In genomic region chr5:176360894-176361436, GRCh38 we compare ENCODE assay signal across 8 cellular contexts. TPM values are rescaled to one million over a fixed set of nuclear protein-coding genes. Genes with fewer than 3 reads are reported as not detected.
DNase-seq lines count a peak whose midpoint lies in the region; ATAC-seq, FAIRE-seq and TF ChIP-seq lines count a peak whose summit lies in the region.

No MANE protein-coding gene starts in this region.

- BruUV-seq in IMR-90 (replicated peaks; lab: Mats Ljungman, UMichigan): no TSS peak
- TSS peak; percentile 75 for BruUV-seq in GM12878 (replicated peaks; lab: Mats Ljungman, UMichigan)

- H3K9ac ChIP-seq in IMR-90 (ENCODE audit: low read depth, low read length) (peak overlapping the region; percentile 86), GM12878 (ENCODE audit: control insufficient read depth, insufficient read depth, low read length) (peak overlapping the region; percentile 79), kidney (ENCODE audit: low read length in 2 of 2) (peak overlapping the region; percentile 75 to 92), subcutaneous abdominal adipose tissue (ENCODE audit: low read length in 5 of 5) (peak overlapping the region; percentile 76 to 97 (median 88))

- SMC1A ChIA-PET in GM12878 (lab: Charles Lee; ENCODE audit: uncharacterized antibody, unreplicated experiment): interaction anchor here (1.2 to 3.2 kb wide), 4 partner anchors 8 to 40 kb away, joined by 3 to 36 read pairs (median 6); partner anchors contain the start of gene NOP16

- in situ Hi-C loops in IMR-90 (cut with MboI; ENCODE audit: low sequenced_read_pairs): no loop called here
- in situ Hi-C loops in GM12878 (cut with MboI): no loop called here

- WGBS in IMR-90 (ENCODE audit: extremely low coverage in 2 of 2, insufficient read length in 1 of 2), 2 experiments: 0% methylated on average over 4 of the region's 27 CpGs; no CpG with 5 or more reads in 1 of the 2 experiments
- WGBS in GM12878 (ENCODE audit: insufficient coverage, insufficient replicate concordance, low lambda C conversion rate, missing lambda C conversion rate): 1% methylated on average over 23 of the region's 27 CpGs

- CTCF ChIA-PET in IMR-90 (lab: Yijun Ruan, JAX): no interaction called here
- CTCF ChIA-PET in GM12878 (lab: Yijun Ruan, JAX): interaction anchor here (0.9 to 2.1 kb wide), 5 partner anchors 9 to 177 kb away, joined by 3 to 11 read pairs (median 4); partner anchors contain the start of genes CLTB and RNF44

- peak overlapping the region; percentile 77; the same call in 1 of the 2 replicates for H3K56ac ChIP-seq in IMR-90 (ENCODE audit: extremely low read depth, insufficient read depth, low read length)

- H3K14ac ChIP-seq in IMR-90 (replicated peaks; ENCODE audit: low read depth, low read length): peak overlapping the region; percentile 79

- 0 out of 2 replicates have a peak overlapping the region, but pooled peaks have one; percentile 22 for H3K18ac ChIP-seq in IMR-90 (ENCODE audit: low read depth, low read length)

- peak overlapping the region; percentile 75 for H2AK9ac ChIP-seq in IMR-90 (replicated peaks; ENCODE audit: low read depth, low read length, poor library complexity)

- H2AK5ac ChIP-seq in IMR-90 (ENCODE audit: low read depth, low read length): peak overlapping the region; percentile 37

- DNase-seq in IMR-90 (peak; percentile 4), GM12878 (ENCODE audit: low read depth, low spot score) (no peak), kidney (no peak), cerebellar nuclear complex (lab: John Stamatoyannopoulos, UW) (no peak), NOMO-1 treated with DMSO at 0.1 percent for 48 hours (lab: John Stamatoyannopoulos, UW; ENCODE audit: unreplicated experiment) (no peak)
- DNase-seq in central memory CD4-positive, alpha-beta T cell: no peak

- TF ChIP-seq CTCF in GM12875 (IDR thresholded peaks at IDR 0.05; ENCODE audit: borderline replicate concordance, insufficient read depth, low read depth, low read length) (no peak), IMR-90 (conservative IDR thresholded peaks at IDR 0.05; ENCODE audit: low read depth, low read length) (no peak), GM12878 (IDR thresholded peaks at IDR 0.05 in 2 of 3, conservative IDR thresholded peaks at IDR 0.05 in 1 of 3; ENCODE audit: control insufficient read depth in 2 of 3, extremely low read depth in 1 of 3, insufficient read depth in 1 of 3, low read depth in 3 of 3, low read length in 3 of 3) (no peak), kidney (IDR thresholded peaks at IDR 0.05; ENCODE audit: borderline replicate concordance, extremely low read depth, insufficient read depth) (no peak)

- H4K5ac ChIP-seq in IMR-90 (ENCODE audit: low read depth, low read length): 0 out of 2 replicates have a peak overlapping the region, but pooled peaks have one; percentile 6

- POLR2A ChIA-PET in IMR-90 (lab: Charles Lee; ENCODE audit: unreplicated experiment): no interaction called here
- POLR2A ChIA-PET in GM12878 (lab: Charles Lee): interaction anchor here (0.6 to 3.2 kb wide), 5 partner anchors 9 to 378 kb away, joined by 4 to 41 read pairs (median 9); partner anchors contain the start of genes HIGD2A, NOP16 and RNF44

- TF ChIP-seq RAD21 in IMR-90 (IDR thresholded peaks at IDR 0.05; ENCODE audit: low read length) (no peak), GM12878 (IDR thresholded peaks at IDR 0.05; ENCODE audit: insufficient read depth, low read depth, low read length) (no peak)

- peak overlapping the region; percentile 91 for H3K27ac ChIP-seq in IMR-90 (ENCODE audit: insufficient read depth, low read length)
- H3K27ac ChIP-seq in GM12878 (ENCODE audit: control insufficient read depth, insufficient read depth): peak overlapping the region; percentile 81
- peak overlapping the region; percentile 33 to 83 for H3K27ac ChIP-seq in kidney (ENCODE audit: low read depth in 2 of 2, low read length in 2 of 2)
- peak overlapping the region; percentile 60 for H3K27ac ChIP-seq in subcutaneous abdominal adipose tissue (ENCODE audit: low read depth, low read length)

- H3K27me3 ChIP-seq in IMR-90 (ENCODE audit: control insufficient read depth, insufficient read depth, low read length): no peaks in the 10 kb centered on the region
- H3K27me3 ChIP-seq in GM12878 (replicated peaks in 1 of 2; ENCODE audit: control insufficient read depth in 2 of 2, insufficient read depth in 2 of 2, low read length in 1 of 2): no peaks in the 10 kb centered on the region
- H3K27me3 ChIP-seq in subcutaneous abdominal adipose tissue (ENCODE audit: control insufficient read depth in 5 of 5, insufficient read depth in 4 of 5, low read length in 5 of 5): no peaks in the 10 kb centered on the region

- H2BK20ac ChIP-seq in IMR-90 (ENCODE audit: low read depth, low read length): no peak overlapping the region

- peak overlapping the region; percentile 86 for H3K4ac ChIP-seq in IMR-90 (ENCODE audit: low read depth, low read length)

- RAD21 ChIA-PET in GM12878 (lab: Charles Lee; ENCODE audit: unreplicated experiment): interaction anchor here (0.9 to 3.2 kb wide), 5 partner anchors 9 to 177 kb away, joined by 3 to 29 read pairs (median 5); partner anchors contain the start of genes HIGD2A, NOP16 and RNF44

- no peak for TF ChIP-seq POLR2A in IMR-90 (IDR thresholded peaks at IDR 0.05; ENCODE audit: low read depth, low read length)
- TF ChIP-seq POLR2A in GM12878 (IDR thresholded peaks at IDR 0.05; ENCODE audit: low read depth, low read length): no peak

- no peak overlapping the region; the same call in 1 of the 2 replicates for H4K91ac ChIP-seq in IMR-90 (ENCODE audit: insufficient read depth, low read depth, low read length)

- H3K4me3 ChIP-seq in GM12875 (ENCODE audit: low read depth, low read length) (peak overlapping the region; percentile 69), IMR-90 (ENCODE audit: insufficient read depth, low read depth, low read length) (peak overlapping the region; percentile 90), GM12878 (peak overlapping the region; percentile 85), kidney (ENCODE audit: low read length in 2 of 2) (peak overlapping the region; percentile 79 to 89), subcutaneous abdominal adipose tissue (ENCODE audit: low read depth in 1 of 5, low read length in 5 of 5) (peak overlapping the region; percentile 75 to 96 (median 93))

- peaks cover 8% of the 10 kb centered on the region for H3K36me3 ChIP-seq in IMR-90 (ENCODE audit: control insufficient read depth, insufficient read depth, low read length)
- H3K36me3 ChIP-seq in GM12878 (ENCODE audit: control insufficient read depth in 2 of 2, insufficient read depth in 2 of 2, low read length in 1 of 2): peaks cover 0 to 4% of the 10 kb centered on the region in 2 experiments; a peak in 1 of 4 replicates
- peaks cover 4 to 6% of the 10 kb centered on the region in 2 donors for H3K36me3 ChIP-seq in kidney (ENCODE audit: control insufficient read depth in 1 of 2, insufficient read depth in 2 of 2, low read length in 2 of 2)
- peaks cover 0 to 13% (median 8%) of the 10 kb centered on the region in 5 donors for H3K36me3 ChIP-seq in subcutaneous abdominal adipose tissue (ENCODE audit: control insufficient read depth in 5 of 5, insufficient read depth in 5 of 5, low read length in 5 of 5)

- H4K20me1 ChIP-seq in IMR-90 (ENCODE audit: insufficient read depth, low read length): peaks cover 17% of the 10 kb centered on the region; the same call in 1 of the 2 replicates
- H4K20me1 ChIP-seq in GM12878 (ENCODE audit: control insufficient read depth, insufficient read depth): 0 out of 2 replicates have a peak, but pooled peaks cover 4% of the 10 kb centered on the region

- dilution Hi-C loops in IMR-90 (cut with HindIII; ENCODE audit: low sequenced_read_pairs, unreplicated experiment): no loop called here

- no peak for TF ChIP-seq EP300 in GM12878 (IDR thresholded peaks at IDR 0.05; ENCODE audit: borderline replicate concordance in 1 of 2, control insufficient read depth in 1 of 2, low read depth in 2 of 2, low read length in 2 of 2)

- peak overlapping the region; percentile 99 for H3K4me2 ChIP-seq in IMR-90 (ENCODE audit: low read depth, low read length)
- peak overlapping the region; percentile 15 for H3K4me2 ChIP-seq in GM12878 (ENCODE audit: control insufficient read depth, insufficient read depth)

- H2AFZ ChIP-seq in IMR-90 (replicated peaks; ENCODE audit: low read length, poor library complexity) (peak overlapping the region; percentile 97), GM12878 (ENCODE audit: control insufficient read depth, low read depth, low read length) (peak overlapping the region; percentile 96)

- H4K8ac ChIP-seq in IMR-90 (ENCODE audit: low read depth in 2 of 2, low read length in 2 of 2): peak overlapping the region; percentile 73 to 82; a peak in 2 of 4 replicates

- H3K79me1 ChIP-seq in IMR-90 (ENCODE audit: low read depth in 1 of 2, low read length in 2 of 2): peaks cover 16 to 28% of the 10 kb centered on the region in 2 experiments

- peaks cover 39% of the 10 kb centered on the region for H3K79me2 ChIP-seq in GM12878 (ENCODE audit: control insufficient read depth, insufficient read depth, low read length)

- FAIRE-seq in GM12878 (lab: Jason Lieb, UNC): no peak
- no peak for FAIRE-seq in kidney (lab: Jason Lieb, UNC)

- intact Hi-C loops in IMR-90 (cut with micrococcal nuclease) (loop anchor here (5.0 kb wide), 2 partner anchors 209 to 634 kb away; no protein-coding TSS in a partner anchor), GM12878 (cut with micrococcal nuclease; ENCODE audit: unreplicated experiment) (loop anchor here (2.0 kb wide), 1 partner anchor 28 kb away; the partner anchor contains the start of genes HIGD2A and NOP16), kidney (cut with DNase I) (no loop called here)

- H3K9me3 ChIP-seq in IMR-90 (ENCODE audit: control insufficient read depth, insufficient read depth, low read length): no peaks in the 10 kb centered on the region
- H3K9me3 ChIP-seq in GM12878 (replicated peaks; ENCODE audit: control insufficient read depth, insufficient read depth, low read length): no peaks in the 10 kb centered on the region
- H3K9me3 ChIP-seq in kidney (ENCODE audit: control insufficient read depth in 1 of 2, low read length in 2 of 2): no peaks in the 10 kb centered on the region
- H3K9me3 ChIP-seq in subcutaneous abdominal adipose tissue (ENCODE audit: control insufficient read depth in 5 of 5, low read length in 5 of 5): no peaks in the 10 kb centered on the region

- no peak overlapping the region for H2BK120ac ChIP-seq in IMR-90 (ENCODE audit: low read depth, low read length)

- H3K4me1 ChIP-seq in IMR-90 (ENCODE audit: control insufficient read depth, insufficient read depth, low read length): peaks cover 4% of the 10 kb centered on the region
- no peaks in the 10 kb centered on the region; the same call in 1 of the 2 replicates for H3K4me1 ChIP-seq in GM12878 (ENCODE audit: control insufficient read depth, insufficient read depth, low read length)
- H3K4me1 ChIP-seq in kidney (ENCODE audit: control insufficient read depth in 1 of 2, insufficient read depth in 1 of 2, low read depth in 1 of 2, low read length in 2 of 2): peaks cover 0 to 12% of the 10 kb centered on the region in 2 donors
- H3K4me1 ChIP-seq in subcutaneous abdominal adipose tissue (ENCODE audit: control insufficient read depth in 5 of 5, insufficient read depth in 5 of 5, low read length in 5 of 5): peaks cover 3 to 38% (median 32%) of the 10 kb centered on the region in 5 donors

- no peak overlapping the region for H2BK15ac ChIP-seq in IMR-90 (ENCODE audit: low read depth, low read length)

- peak overlapping the region; percentile 18; the same call in 1 of the 2 replicates for H3K23ac ChIP-seq in IMR-90 (ENCODE audit: low read depth, low read length)

- H3K9me1 ChIP-seq in IMR-90 (ENCODE audit: insufficient read depth, low read length): peaks cover 3% of the 10 kb centered on the region

- H2BK5ac ChIP-seq in IMR-90 (ENCODE audit: low read depth, low read length, poor library complexity, severe bottlenecking): peak overlapping the region; percentile 22

- ATAC-seq in IMR-90 (ENCODE audit: low read depth) (no peak; the same call in none of the 2 replicates), GM12878 (peak; percentile 13)

RNA-seq across cellular contexts. Expression of gene KIAA1191, which starts 0.6 kb away (rescaled TPM):
- total RNA-seq in IMR-90 (2012; rRNA removed) (107 and 124 TPM in 2 replicates), GM12878 (2014; rRNA removed) (38.6 and 41.0 TPM in 2 replicates), GM12878 (2014; rRNA removed; fragmentation: Illumina TruSeq; extraction: Trizol) (26.3 and 27.9 TPM in 2 replicates), GM12878 (2021) (35.6 and 35.7 TPM in 2 replicates), kidney (109 TPM)
- polyA plus RNA-seq in IMR-90 (2012; rRNA removed) (107 and 114 TPM in 2 replicates), GM12878 (2011; rRNA removed) (42.1 and 58.2 TPM in 2 replicates), GM12878 (2014; fragmentation: Illumina TruSeq; extraction: Trizol) (45.5 and 47.1 TPM in 2 replicates), GM12878 (2014; fragmentation: Nextera tagmentation; extraction: Ambion mirVana) (10 to 100 TPM; 14.9 to 16.3 TPM), GM12878 (2014; rRNA removed) (36.3 and 37.8 TPM in 2 replicates), GM12878 (2016; fragmentation: Nextera tagmentation; extraction: Ambion mirVana) (10 to 100 TPM; 19.4 to 20.5 TPM), kidney (ENCODE audit: insufficient read depth, low read depth, low replicate concordance) (208 TPM)
- polyA plus RNA-seq in IMR-90 (2012; cell fraction: cytosol; rRNA removed): 58.0 and 98.4 TPM in 2 replicates
- polyA plus RNA-seq in IMR-90 (2012; cell fraction: nucleus; rRNA removed; ENCODE audit: low replicate concordance): 60.4 and 66.6 TPM in 2 replicates
- total RNA-seq in GM12878 (2013; cell fraction: nucleolus; rRNA removed): 74.8 and 88.5 TPM in 2 replicates
- polyA plus RNA-seq in GM12878 (2011; ENCODE audit: low read depth): 23.0 TPM
- 64.5 and 65.9 TPM in 2 replicates for polyA plus RNA-seq in GM12878 (2011; cell fraction: cytosol; rRNA removed)
- polyA plus RNA-seq in GM12878 (2011; cell fraction: nucleus; rRNA removed): 43.9 and 48.9 TPM in 2 replicates
- 35.0 and 36.3 TPM in 2 replicates for polyA plus RNA-seq in GM12878 (2012)
- 56.7 and 67.2 TPM in 2 replicates for polyA minus RNA-seq in GM12878 (2011; rRNA and poly(A)+ RNA removed)
- polyA minus RNA-seq in GM12878 (2011; cell fraction: cytosol; rRNA and poly(A)+ RNA removed): 16.2 and 20.9 TPM in 2 replicates
- 43.3 and 58.6 TPM in 2 replicates for polyA minus RNA-seq in GM12878 (2011; cell fraction: nucleus; rRNA and poly(A)+ RNA removed)

RNA-seq across cellular contexts. Expression of gene ARL10, which starts 4.3 kb away (rescaled TPM):
- 3.6 and 4.4 TPM in 2 replicates for total RNA-seq in IMR-90 (2012; rRNA removed)
- 5.0 and 6.0 TPM in 2 replicates for polyA plus RNA-seq in IMR-90 (2012; rRNA removed)
- polyA plus RNA-seq in IMR-90 (2012; cell fraction: cytosol; rRNA removed): 1.3 and 1.5 TPM in 2 replicates
- 17.8 and 20.2 TPM in 2 replicates for polyA plus RNA-seq in IMR-90 (2012; cell fraction: nucleus; rRNA removed; ENCODE audit: low replicate concordance)
- total RNA-seq in GM12878 (2013; cell fraction: nucleolus; rRNA removed): 32.8 and 65.0 TPM in 2 replicates
- total RNA-seq in GM12878 (2014; rRNA removed): 3.4 and 3.6 TPM in 2 replicates
- total RNA-seq in GM12878 (2014; rRNA removed; fragmentation: Illumina TruSeq; extraction: Trizol): 1.7 and 1.8 TPM in 2 replicates
- total RNA-seq in GM12878 (2021): 6.4 and 7.2 TPM in 2 replicates
- 7.5 TPM for polyA plus RNA-seq in GM12878 (2011; ENCODE audit: low read depth)
- 3.2 and 4.0 TPM in 2 replicates for polyA plus RNA-seq in GM12878 (2011; rRNA removed)
- 2.3 and 3.0 TPM in 2 replicates for polyA plus RNA-seq in GM12878 (2011; cell fraction: cytosol; rRNA removed)
- 6.8 and 7.8 TPM in 2 replicates for polyA plus RNA-seq in GM12878 (2011; cell fraction: nucleus; rRNA removed)
- 3.7 and 6.9 TPM in 2 replicates for polyA plus RNA-seq in GM12878 (2012)
- 3.0 and 3.8 TPM in 2 replicates for polyA plus RNA-seq in GM12878 (2014; fragmentation: Illumina TruSeq; extraction: Trizol)
- polyA plus RNA-seq in GM12878 (2014; fragmentation: Nextera tagmentation; extraction: Ambion mirVana): under 1 TPM; 0.44 to 0.69 TPM
- 4.6 and 5.4 TPM in 2 replicates for polyA plus RNA-seq in GM12878 (2014; rRNA removed)
- polyA plus RNA-seq in GM12878 (2016; fragmentation: Nextera tagmentation; extraction: Ambion mirVana): 1 to 10 TPM; 1.0 to 1.3 TPM
- polyA minus RNA-seq in GM12878 (2011; rRNA and poly(A)+ RNA removed): 3.6 and 4.6 TPM in 2 replicates
- 1.1 and 2.1 TPM in 2 replicates for polyA minus RNA-seq in GM12878 (2011; cell fraction: cytosol; rRNA and poly(A)+ RNA removed)
- 2.9 and 3.2 TPM in 2 replicates for polyA minus RNA-seq in GM12878 (2011; cell fraction: nucleus; rRNA and poly(A)+ RNA removed)
- 6.2 TPM for total RNA-seq in kidney
- 2.9 TPM for polyA plus RNA-seq in kidney (ENCODE audit: insufficient read depth, low read depth, low replicate concordance)

RNA-seq across cellular contexts. Expression of gene NOP16, which starts 27.4 kb away (rescaled TPM):
- total RNA-seq in IMR-90 (2012; rRNA removed): 28.0 and 33.3 TPM in 2 replicates
- polyA plus RNA-seq in IMR-90 (2012; rRNA removed): 60.4 and 61.3 TPM in 2 replicates
- 40.4 and 78.7 TPM in 2 replicates for polyA plus RNA-seq in IMR-90 (2012; cell fraction: cytosol; rRNA removed)
- polyA plus RNA-seq in IMR-90 (2012; cell fraction: nucleus; rRNA removed; ENCODE audit: low replicate concordance): 71.5 and 77.8 TPM in 2 replicates
- total RNA-seq in GM12878 (2013; cell fraction: nucleolus; rRNA removed): 65.7 and 66.1 TPM in 2 replicates
- total RNA-seq in GM12878 (2014; rRNA removed): 50.3 and 52.3 TPM in 2 replicates
- total RNA-seq in GM12878 (2014; rRNA removed; fragmentation: Illumina TruSeq; extraction: Trizol): 84.2 and 98.1 TPM in 2 replicates
- total RNA-seq in GM12878 (2021): 89.2 and 90.8 TPM in 2 replicates
- 50.5 TPM for polyA plus RNA-seq in GM12878 (2011; ENCODE audit: low read depth)
- 68.8 and 93.8 TPM in 2 replicates for polyA plus RNA-seq in GM12878 (2011; rRNA removed)
- 87.9 and 103 TPM in 2 replicates for polyA plus RNA-seq in GM12878 (2011; cell fraction: cytosol; rRNA removed)
- 86.0 and 103 TPM in 2 replicates for polyA plus RNA-seq in GM12878 (2011; cell fraction: nucleus; rRNA removed)
- 49.5 and 61.0 TPM in 2 replicates for polyA plus RNA-seq in GM12878 (2012)
- 61.5 and 105 TPM in 2 replicates for polyA plus RNA-seq in GM12878 (2014; fragmentation: Illumina TruSeq; extraction: Trizol)
- 100 to 1,000 TPM; 177 to 196 TPM for polyA plus RNA-seq in GM12878 (2014; fragmentation: Nextera tagmentation; extraction: Ambion mirVana)
- polyA plus RNA-seq in GM12878 (2014; rRNA removed): 122 and 128 TPM in 2 replicates
- polyA plus RNA-seq in GM12878 (2016; fragmentation: Nextera tagmentation; extraction: Ambion mirVana): 100 to 1,000 TPM; 231 to 276 TPM
- 33.9 and 41.8 TPM in 2 replicates for polyA minus RNA-seq in GM12878 (2011; rRNA and poly(A)+ RNA removed)
- polyA minus RNA-seq in GM12878 (2011; cell fraction: cytosol; rRNA and poly(A)+ RNA removed): 20.8 and 23.2 TPM in 2 replicates
- 48.2 and 102 TPM in 2 replicates for polyA minus RNA-seq in GM12878 (2011; cell fraction: nucleus; rRNA and poly(A)+ RNA removed)
- total RNA-seq in kidney: 18.1 TPM
- 32.1 TPM for polyA plus RNA-seq in kidney (ENCODE audit: insufficient read depth, low read depth, low replicate concordance)

RNA-seq across cellular contexts. Expression of gene HIGD2A, which starts 27.6 kb away (rescaled TPM):
- total RNA-seq in IMR-90 (2012; rRNA removed) (33.3 and 35.0 TPM in 2 replicates), GM12878 (2014; rRNA removed) (314 and 348 TPM in 2 replicates), GM12878 (2014; rRNA removed; fragmentation: Illumina TruSeq; extraction: Trizol) (153 and 159 TPM in 2 replicates), GM12878 (2021) (160 and 170 TPM in 2 replicates), kidney (105 TPM)
- polyA plus RNA-seq in IMR-90 (2012; rRNA removed) (131 and 146 TPM in 2 replicates), GM12878 (2011; rRNA removed) (113 and 155 TPM in 2 replicates), GM12878 (2014; fragmentation: Illumina TruSeq; extraction: Trizol) (61.4 and 152 TPM in 2 replicates), GM12878 (2014; fragmentation: Nextera tagmentation; extraction: Ambion mirVana) (100 to 1,000 TPM; 196 to 327 TPM), GM12878 (2014; rRNA removed) (343 and 345 TPM in 2 replicates), GM12878 (2016; fragmentation: Nextera tagmentation; extraction: Ambion mirVana) (100 to 1,000 TPM; 191 to 218 TPM), kidney (ENCODE audit: insufficient read depth, low read depth, low replicate concordance) (344 TPM)
- polyA plus RNA-seq in IMR-90 (2012; cell fraction: cytosol; rRNA removed): 161 and 196 TPM in 2 replicates
- polyA plus RNA-seq in IMR-90 (2012; cell fraction: nucleus; rRNA removed; ENCODE audit: low replicate concordance): 35.5 and 41.7 TPM in 2 replicates
- total RNA-seq in GM12878 (2013; cell fraction: nucleolus; rRNA removed): 16.4 and 16.5 TPM in 2 replicates
- polyA plus RNA-seq in GM12878 (2011; ENCODE audit: low read depth): 108 TPM
- polyA plus RNA-seq in GM12878 (2011; cell fraction: cytosol; rRNA removed): 357 and 366 TPM in 2 replicates
- polyA plus RNA-seq in GM12878 (2011; cell fraction: nucleus; rRNA removed): 108 and 121 TPM in 2 replicates
- 230 and 260 TPM in 2 replicates for polyA plus RNA-seq in GM12878 (2012)
- 56.8 and 166 TPM in 2 replicates for polyA minus RNA-seq in GM12878 (2011; rRNA and poly(A)+ RNA removed)
- 76.2 and 82.9 TPM in 2 replicates for polyA minus RNA-seq in GM12878 (2011; cell fraction: cytosol; rRNA and poly(A)+ RNA removed)
- 26.5 and 33.9 TPM in 2 replicates for polyA minus RNA-seq in GM12878 (2011; cell fraction: nucleus; rRNA and poly(A)+ RNA removed)

RNA-seq across cellular contexts. Expression of gene CLTB, which starts 55.4 kb away (rescaled TPM):
- 87.6 and 122 TPM in 2 replicates for total RNA-seq in IMR-90 (2012; rRNA removed)
- 99.9 and 133 TPM in 2 replicates for polyA plus RNA-seq in IMR-90 (2012; rRNA removed)
- polyA plus RNA-seq in IMR-90 (2012; cell fraction: cytosol; rRNA removed): 126 and 155 TPM in 2 replicates
- 82.7 and 83.9 TPM in 2 replicates for polyA plus RNA-seq in IMR-90 (2012; cell fraction: nucleus; rRNA removed; ENCODE audit: low replicate concordance)
- 8.3 and 9.2 TPM in 2 replicates for total RNA-seq in GM12878 (2013; cell fraction: nucleolus; rRNA removed)
- 48.0 and 52.8 TPM in 2 replicates for total RNA-seq in GM12878 (2014; rRNA removed)
- total RNA-seq in GM12878 (2014; rRNA removed; fragmentation: Illumina TruSeq; extraction: Trizol): 21.1 and 22.4 TPM in 2 replicates
- 46.5 and 51.0 TPM in 2 replicates for total RNA-seq in GM12878 (2021)
- polyA plus RNA-seq in GM12878 (2011; ENCODE audit: low read depth): 11.4 TPM
- polyA plus RNA-seq in GM12878 (2011; rRNA removed): 19.0 and 28.7 TPM in 2 replicates
- polyA plus RNA-seq in GM12878 (2011; cell fraction: cytosol; rRNA removed): 34.6 and 53.1 TPM in 2 replicates
- 37.9 and 40.0 TPM in 2 replicates for polyA plus RNA-seq in GM12878 (2011; cell fraction: nucleus; rRNA removed)
- polyA plus RNA-seq in GM12878 (2012): 20.3 and 25.4 TPM in 2 replicates
- 4.5 and 18.4 TPM in 2 replicates for polyA plus RNA-seq in GM12878 (2014; fragmentation: Illumina TruSeq; extraction: Trizol)
- polyA plus RNA-seq in GM12878 (2014; fragmentation: Nextera tagmentation; extraction: Ambion mirVana): 1 to 10 TPM; 1.6 to 4.4 TPM
- 51.5 and 52.7 TPM in 2 replicates for polyA plus RNA-seq in GM12878 (2014; rRNA removed)
- 10 to 100 TPM; 45.1 to 50.2 TPM for polyA plus RNA-seq in GM12878 (2016; fragmentation: Nextera tagmentation; extraction: Ambion mirVana)
- 11.5 and 20.6 TPM in 2 replicates for polyA minus RNA-seq in GM12878 (2011; rRNA and poly(A)+ RNA removed)
- 12.3 and 13.3 TPM in 2 replicates for polyA minus RNA-seq in GM12878 (2011; cell fraction: cytosol; rRNA and poly(A)+ RNA removed)
- polyA minus RNA-seq in GM12878 (2011; cell fraction: nucleus; rRNA and poly(A)+ RNA removed): 4.8 and 10.5 TPM in 2 replicates
- total RNA-seq in kidney: 76.3 TPM
- polyA plus RNA-seq in kidney (ENCODE audit: insufficient read depth, low read depth, low replicate concordance): 151 TPM
